Comparison of ENCODE assay signal across 8 cellular contexts in the genomic region with DNA sequence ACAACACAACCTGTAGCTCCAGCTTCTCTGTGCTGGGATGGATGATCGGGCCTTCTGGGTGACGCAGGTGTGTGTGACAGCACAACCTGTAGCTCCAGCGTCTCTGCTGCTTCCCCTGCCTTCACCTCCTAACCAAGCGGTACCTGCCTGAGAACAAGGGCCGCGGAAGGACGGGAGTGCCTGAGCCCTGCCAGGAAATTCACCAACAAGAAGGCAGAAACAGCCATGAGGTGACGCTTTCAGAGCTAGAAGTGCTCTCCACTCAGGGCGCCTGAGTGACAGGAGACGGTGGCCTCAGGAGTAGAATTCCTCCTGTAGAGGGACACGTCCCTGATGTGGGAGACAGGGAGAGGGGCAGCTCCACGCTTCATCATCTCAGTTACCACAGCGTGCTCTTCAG. TPM values are rescaled to one million over a fixed set of nuclear protein-coding genes. Genes with fewer than 3 reads are reported as not detected.
A peak's percentile ranks its signal among the peaks of the same experiment; 100 is the strongest.
DNase-seq lines count a peak whose midpoint lies in the region; ATAC-seq and TF ChIP-seq lines count a peak whose summit lies in the region.

No MANE protein-coding gene starts in this region.

- DNase-seq in Caco-2 (no peak), T-helper 17 cell (no peak), gastrocnemius medialis (no peak), activated gamma-delta T cell treated with Interleukin-2 at 50 U/mL for 16 hours (no peak), NCI-H226 (no peak), smooth muscle cell (lab: John Stamatoyannopoulos, UW; ENCODE audit: unreplicated experiment) (no peak)

- 83 to 90% methylated on average over 12 to 13 of the region's 13 CpGs for WGBS in esophagus, 2 donors
- 91% methylated on average over 13 of the region's 13 CpGs for WGBS in smooth muscle cell (ENCODE audit: low lambda C conversion rate)

- H4K20me1 ChIP-seq in smooth muscle cell (ENCODE audit: low read depth) = no peaks in the 10 kb centered on the region

- H3K4me1 Mint-ChIP-seq in Caco-2 (ENCODE audit: low read depth, unreplicated experiment) (peaks cover 5% of the 10 kb centered on the region), T-helper 17 cell (peaks cover 8% of the 10 kb centered on the region)

- H3F3A ChIP-seq in smooth muscle cell (ENCODE audit: low read depth) = no peaks in the 10 kb centered on the region

- intact Hi-C loops in Caco-2 (cut with micrococcal nuclease; ENCODE audit: unreplicated experiment) = no loop called here
- intact Hi-C loops in gastrocnemius medialis (cut with DNase I; ENCODE audit: low total_unique reads) = loop anchor here (2.0 kb wide), 1 partner anchor 17 kb away; a partner anchor contains a TSS

- H3K4me3 ChIP-seq in Caco-2 (ENCODE audit: low read depth, low read length) = peak overlapping the region; percentile 68
- H3K4me3 ChIP-seq in esophagus (ENCODE audit: low read depth in 1 of 2, low read length in 2 of 2) = peak overlapping the region in 1 of 2 donors; percentile 72
- H3K4me3 ChIP-seq in gastrocnemius medialis = peak overlapping the region in 2 of 4 donors; percentile 67 to 71
- no peak overlapping the region for H3K4me3 ChIP-seq in smooth muscle cell

- H3K27me3 ChIP-seq in Caco-2 (replicated peaks; ENCODE audit: control insufficient read depth, insufficient read depth, low read length) (no peaks in the 10 kb centered on the region), esophagus (ENCODE audit: control insufficient read depth in 1 of 2, insufficient read depth in 2 of 2, low read length in 2 of 2) (no peaks in the 10 kb centered on the region), gastrocnemius medialis (no peaks in the 10 kb centered on the region), smooth muscle cell (ENCODE audit: low read depth) (no peaks in the 10 kb centered on the region)

- in situ Hi-C loops in gastrocnemius medialis (cut with MboI; ENCODE audit: low sequenced_read_pairs in 4 of 4) = no loop called here

- peaks cover 58% of the 10 kb centered on the region for H3K36me3 Mint-ChIP-seq in Caco-2 (ENCODE audit: insufficient read depth, unreplicated experiment)
- peaks cover 4% of the 10 kb centered on the region for H3K36me3 Mint-ChIP-seq in T-helper 17 cell (ENCODE audit: low read depth)

- peaks cover 15% of the 10 kb centered on the region for H3K79me2 ChIP-seq in smooth muscle cell (ENCODE audit: low read depth)

- POLR2A ChIA-PET in Caco-2 (lab: Charles Lee) = no interaction called here

- no TSS peak for BruUV-seq in Caco-2 (replicated peaks; lab: Mats Ljungman, UMichigan)

- no peaks in the 10 kb centered on the region for H3K27me3 Mint-ChIP-seq in Caco-2 (ENCODE audit: insufficient read depth, unreplicated experiment)
- no peaks in the 10 kb centered on the region for H3K27me3 Mint-ChIP-seq in T-helper 17 cell

- ATAC-seq in T-helper 17 cell = no peak
- ATAC-seq in gastrocnemius medialis = no peak
- ATAC-seq in HG03095 (IDR thresholded peaks at IDR 0.05; ENCODE audit: unreplicated experiment) = no peak

- TF ChIP-seq CTCF in Caco-2 (IDR thresholded peaks at IDR 0.05; ENCODE audit: insufficient read depth in 1 of 2, low read depth in 1 of 2, low read length in 1 of 2, severe bottlenecking in 1 of 2, unreplicated experiment in 1 of 2) (no peak), gastrocnemius medialis (IDR thresholded peaks at IDR 0.05 in 4 of 5, conservative IDR thresholded peaks at IDR 0.05 in 1 of 5) (no peak), smooth muscle cell (IDR thresholded peaks at IDR 0.05; ENCODE audit: borderline replicate concordance, insufficient read depth, poor library complexity, severe bottlenecking) (no peak)

- CTCF ChIA-PET in Caco-2 (lab: Charles Lee) = no interaction called here

- H3K9me3 ChIP-seq in Caco-2 (no peaks in the 10 kb centered on the region), T-helper 17 cell (ENCODE audit: control insufficient read depth, low read length, poor library complexity, severe bottlenecking) (no peaks in the 10 kb centered on the region), esophagus (ENCODE audit: control insufficient read depth in 2 of 2, insufficient read depth in 1 of 2, low read depth in 1 of 2, low read length in 1 of 2) (peaks cover 0 to 2% of the 10 kb centered on the region in 2 donors), gastrocnemius medialis (no peaks in the 10 kb centered on the region), smooth muscle cell (replicated peaks; ENCODE audit: low read depth) (no peaks in the 10 kb centered on the region)

- no peak overlapping the region for H3K9ac ChIP-seq in smooth muscle cell (ENCODE audit: low read depth)

- no peak for TF ChIP-seq POLR2A in gastrocnemius medialis (IDR thresholded peaks at IDR 0.05)

- H3K9me3 Mint-ChIP-seq in Caco-2 (ENCODE audit: unreplicated experiment) = peaks cover 19% of the 10 kb centered on the region

- H3K36me3 ChIP-seq in Caco-2 (ENCODE audit: control insufficient read depth, insufficient read depth, low read length) (no peaks in the 10 kb centered on the region), esophagus (ENCODE audit: control insufficient read depth in 2 of 2, insufficient read depth in 2 of 2, low read length in 1 of 2) (no peaks in the 10 kb centered on the region), gastrocnemius medialis (peaks cover 0 to 1% of the 10 kb centered on the region in 2 donors), smooth muscle cell (ENCODE audit: low read depth) (no peaks in the 10 kb centered on the region)

- peak overlapping the region; percentile 97 for H3K27ac Mint-ChIP-seq in Caco-2 (ENCODE audit: unreplicated experiment)
- peak overlapping the region; percentile 97 for H3K27ac Mint-ChIP-seq in T-helper 17 cell

- H3K4me1 ChIP-seq in Caco-2 = no peaks in the 10 kb centered on the region
- H3K4me1 ChIP-seq in esophagus (ENCODE audit: control insufficient read depth in 2 of 2, insufficient read depth in 2 of 2, low read length in 1 of 2) = peaks cover 0 to 3% of the 10 kb centered on the region in 2 donors
- peaks cover 0 to 3% of the 10 kb centered on the region in 2 donors for H3K4me1 ChIP-seq in gastrocnemius medialis
- no peaks in the 10 kb centered on the region for H3K4me1 ChIP-seq in smooth muscle cell (ENCODE audit: low read depth)

- no peak overlapping the region for H3K4me2 ChIP-seq in smooth muscle cell

- H2AFZ ChIP-seq in smooth muscle cell (ENCODE audit: low read depth) = no peak overlapping the region

- H3K27ac ChIP-seq in esophagus (ENCODE audit: low read depth in 2 of 2, low read length in 1 of 2) = peak overlapping the region; percentile 38 to 62
- peak overlapping the region in 3 of 4 donors; percentile 80 to 87 (median 85) for H3K27ac ChIP-seq in gastrocnemius medialis
- H3K27ac ChIP-seq in smooth muscle cell (ENCODE audit: low read depth) = no peak overlapping the region

- H3K4me3 Mint-ChIP-seq in Caco-2 (ENCODE audit: unreplicated experiment) (peak overlapping the region; percentile 92), T-helper 17 cell (peak overlapping the region; percentile 91)

RNA-seq across cellular contexts. Expression of a gene that starts 17.4 kb away (rescaled TPM):
- total RNA-seq in Caco-2 (2022) (42.2 and 42.6 TPM in 2 replicates), T-helper 17 cell (100 to 1,000 TPM; 179 to 183 TPM), gastrocnemius medialis (10 to 100 TPM in 1 of 4 donors, 1 to 10 TPM in 3; 4.8 to 12.6 (median 7.0) TPM), smooth muscle cell (9.1 and 12.1 TPM in 2 replicates)
- polyA plus RNA-seq in esophagus (1 to 10 TPM; 4.7 to 6.1 TPM), smooth muscle cell (9.7 and 11.4 TPM in 2 replicates)
